ENCODE assay signal across 17 cellular contexts in the genomic region with DNA sequence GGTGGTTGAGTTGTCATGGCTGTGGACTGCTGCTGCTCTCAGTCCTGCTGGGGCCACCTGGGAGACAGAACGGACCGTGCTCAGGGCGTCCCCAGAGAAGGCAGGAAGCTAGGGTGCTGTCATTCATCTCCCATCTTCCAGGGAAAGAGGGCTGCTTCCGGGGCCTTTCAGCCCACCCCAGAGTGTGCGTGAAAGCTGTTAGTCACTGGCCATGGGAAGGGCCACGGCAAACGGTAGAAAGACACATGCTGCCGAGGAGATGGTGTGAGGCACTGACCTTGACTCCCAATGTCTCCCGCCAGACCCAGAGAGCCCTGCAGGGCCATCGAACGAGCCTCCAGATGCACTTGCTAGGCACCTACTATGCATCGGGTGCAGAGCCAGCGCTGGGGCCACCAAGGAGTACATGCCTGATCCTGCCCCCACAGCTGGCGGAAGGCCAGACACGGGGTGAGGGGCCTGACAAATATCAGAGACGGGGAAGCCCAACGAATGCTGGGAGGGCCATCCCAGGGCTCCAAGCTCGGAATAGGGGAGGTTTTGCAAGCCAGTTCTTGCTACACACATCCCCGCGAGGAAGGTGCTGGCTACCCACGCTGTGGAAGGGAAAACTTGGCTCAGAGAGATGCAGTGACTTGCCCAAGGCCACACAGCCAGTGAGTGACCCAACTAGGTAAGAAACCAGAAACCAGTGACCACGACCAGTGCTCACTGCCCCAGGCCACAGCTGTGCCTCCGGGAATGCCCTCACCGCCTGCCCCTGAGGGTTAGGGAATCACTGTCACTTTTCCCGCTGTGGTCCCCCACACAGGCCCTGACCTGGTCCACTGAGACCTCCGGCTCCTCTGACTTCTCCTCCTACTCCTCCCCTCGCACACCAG. TPM values are rescaled to one million over a fixed set of nuclear protein-coding genes. Genes with fewer than 3 reads are reported as not detected.
DNase-seq lines count a peak whose midpoint lies in the region; ATAC-seq and TF ChIP-seq lines count a peak whose summit lies in the region.
"Had no signal": no experiment of that assay in that cellular context is flagged by ENCODE, and none has a peak within 500 bp of the region (broad histone marks: within the 10 kb centered on the region; RNA-seq: fewer than 3 reads in every experiment).

No MANE protein-coding gene starts in this region.

- H3K9ac ChIP-seq in OCI-LY1 (ENCODE audit: low read length) = no peak overlapping the region

- no peak for TF ChIP-seq CTCF in OCI-LY1 (IDR thresholded peaks at IDR 0.05; ENCODE audit: low read length)
- TF ChIP-seq CTCF in chondrocyte (IDR thresholded peaks at IDR 0.05) = no peak
- no peak for TF ChIP-seq CTCF in stomach (IDR thresholded peaks at IDR 0.05)

- peaks cover 98% of the 10 kb centered on the region for H3K4me1 Mint-ChIP-seq in activated CD4-positive, alpha-beta T cell treated with anti-CD3 and anti-CD28 coated beads for 36 hours
- H3K4me1 Mint-ChIP-seq in chondrocyte (ENCODE audit: low read depth) = peaks cover 17% of the 10 kb centered on the region

- peak overlapping the region; percentile 94 for H3K27ac Mint-ChIP-seq in activated CD4-positive, alpha-beta T cell treated with anti-CD3 and anti-CD28 coated beads for 36 hours
- H3K27ac Mint-ChIP-seq in chondrocyte (ENCODE audit: unreplicated experiment) = no peak overlapping the region

- no peak overlapping the region for H2AFZ ChIP-seq in OCI-LY1 (ENCODE audit: low read length)

- POLR2A ChIA-PET in activated CD4-positive, alpha-beta T cell treated with anti-CD3 and anti-CD28 coated beads for 36 hours (lab: Charles Lee) = interaction anchor here (0.6 kb wide), 2 partner anchors 62 to 673 kb away, joined by 3 to 7 read pairs; no protein-coding TSS in a partner anchor

- intact Hi-C loops in activated CD4-positive, alpha-beta T cell treated with anti-CD3 and anti-CD28 coated beads for 36 hours (cut with DNase I, micrococcal nuclease) = no loop called here
- intact Hi-C loops in stomach (cut with DNase I; ENCODE audit: low total_unique reads) = no loop called here

- WGBS in stomach, 5 donors = 61 to 74% (median 71%) methylated on average over 16 to 27 of the region's 27 CpGs

- H3K27ac ChIP-seq in OCI-LY1 (ENCODE audit: low read depth, low read length, poor library complexity, severe bottlenecking) (peak overlapping the region; percentile 10), stomach (peak overlapping the region in 1 of 5 donors; percentile 7)
- H3K27ac ChIP-seq: gastrocnemius medialis, upper lobe of right lung had no signal

- TF ChIP-seq EP300 in stomach (IDR thresholded peaks at IDR 0.05) = no peak

- H3K27me3 Mint-ChIP-seq in activated CD4-positive, alpha-beta T cell treated with anti-CD3 and anti-CD28 coated beads for 36 hours = no peaks in the 10 kb centered on the region
- peaks cover 32% of the 10 kb centered on the region for H3K27me3 Mint-ChIP-seq in chondrocyte (ENCODE audit: low read depth)

- no peaks in the 10 kb centered on the region for H4K20me1 ChIP-seq in OCI-LY1 (ENCODE audit: insufficient read depth, low read length)

- H3K4me2 ChIP-seq in OCI-LY1 (ENCODE audit: low read length) = no peak overlapping the region

- H3K27me3 ChIP-seq in OCI-LY1 (ENCODE audit: insufficient read depth, low read length) (no peaks in the 10 kb centered on the region), stomach (peaks cover 0 to 73% (median 0%) of the 10 kb centered on the region in 3 donors)

- H3K79me2 ChIP-seq in OCI-LY1 (ENCODE audit: insufficient read depth, low read length) = no peaks in the 10 kb centered on the region

- H3K36me3 ChIP-seq in OCI-LY1 (ENCODE audit: insufficient read depth, low read length) = peaks cover 79% of the 10 kb centered on the region
- peaks cover 0 to 10% (median 2%) of the 10 kb centered on the region in 4 donors for H3K36me3 ChIP-seq in stomach
- H3K36me3 ChIP-seq: gastrocnemius medialis had no signal

- H3K4me1 ChIP-seq in OCI-LY1 (ENCODE audit: insufficient read depth, low read length, severe bottlenecking) (peaks cover 87% of the 10 kb centered on the region), stomach (peaks cover 0 to 86% (median 10%) of the 10 kb centered on the region in 4 donors)
- H3K4me1 ChIP-seq: gastrocnemius medialis had no signal

- H3K9me2 ChIP-seq in OCI-LY1 (ENCODE audit: low read depth, low read length) = no peaks in the 10 kb centered on the region

- TF ChIP-seq POLR2A in stomach (IDR thresholded peaks at IDR 0.05) = no peak

- ATAC-seq in activated CD4-positive, alpha-beta T cell treated with anti-CD3 and anti-CD28 coated beads for 36 hours = no peak
- ATAC-seq in HG03175 (IDR thresholded peaks at IDR 0.05; ENCODE audit: unreplicated experiment) = no peak
- ATAC-seq: gastrocnemius medialis, upper lobe of right lung had no signal

- H3K4me3 ChIP-seq in OCI-LY1 (ENCODE audit: low read depth, low read length, poor library complexity, severe bottlenecking) (no peak overlapping the region), stomach (no peak overlapping the region)
- H3K4me3 ChIP-seq: gastrocnemius medialis, upper lobe of right lung had no signal

- peak overlapping the region; percentile 92 for H3K4me3 Mint-ChIP-seq in activated CD4-positive, alpha-beta T cell treated with anti-CD3 and anti-CD28 coated beads for 36 hours
- H3K4me3 Mint-ChIP-seq in chondrocyte (ENCODE audit: unreplicated experiment) = no peak overlapping the region

- no peaks in the 10 kb centered on the region for H3F3A ChIP-seq in OCI-LY1 (ENCODE audit: insufficient read depth, low read length)

- DNase-seq in activated CD4-positive, alpha-beta T cell treated with anti-CD3 and anti-CD28 coated beads for 36 hours = peak; percentile 44
- DNase-seq in activated CD4-positive, alpha-beta T cell treated with anti-CD3 and anti-CD28 coated beads, Interleukin-2, amount 50 U/mL, for 1 hour = no peak
- peak; percentile 86 for DNase-seq in chondrocyte (ENCODE audit: low spot score)
- peak; percentile 48 for DNase-seq in stimulated activated CD8-positive, alpha-beta memory T cell treated with anti-CD3 and anti-CD28 coated beads, Interleukin-4, amount 100 ng/mL, for 48 hours
- DNase-seq in NCI-H2107 (lab: John Stamatoyannopoulos, UW) = no peak
- no peak for DNase-seq in stomach
- DNase-seq: activated CD4-positive, CD25-positive, alpha-beta regulatory T cell; effector CD4-positive, alpha-beta T cell; gastrocnemius medialis; kidney glomerular epithelial cell; Right ventricle myocardium superior; upper lobe of right lung had no signal

- H3K9me3 ChIP-seq in OCI-LY1 (ENCODE audit: low read length) (no peaks in the 10 kb centered on the region), stomach (no peaks in the 10 kb centered on the region)
- H3K9me3 ChIP-seq: gastrocnemius medialis, upper lobe of right lung had no signal

- H3K9me3 Mint-ChIP-seq in activated CD4-positive, alpha-beta T cell treated with anti-CD3 and anti-CD28 coated beads for 36 hours (ENCODE audit: low read depth) = no peaks in the 10 kb centered on the region
- no peaks in the 10 kb centered on the region for H3K9me3 Mint-ChIP-seq in chondrocyte (ENCODE audit: low read depth)

- CTCF ChIA-PET in activated CD4-positive, alpha-beta T cell treated with anti-CD3 and anti-CD28 coated beads for 36 hours (lab: Charles Lee) = interaction anchor here (0.6 to 1.2 kb wide), 2 partner anchors 14 to 102 kb away, joined by 4 read pairs; no protein-coding TSS in a partner anchor

- H3K36me3 Mint-ChIP-seq in activated CD4-positive, alpha-beta T cell treated with anti-CD3 and anti-CD28 coated beads for 36 hours (ENCODE audit: low read depth) = peaks cover 89% of the 10 kb centered on the region
- H3K36me3 Mint-ChIP-seq in chondrocyte (ENCODE audit: low read depth) = no peaks in the 10 kb centered on the region

RNA-seq across cellular contexts. Expression of a gene that starts 10.1 kb away (rescaled TPM):
- total RNA-seq in activated CD4-positive, alpha-beta T cell treated with anti-CD3 and anti-CD28 coated beads for 36 hours = 100 to 1,000 TPM; 692 to 930 TPM
- 0.20 TPM in 1 of 3 replicates, not detected in the others for total RNA-seq in chondrocyte
- total RNA-seq in stomach = 10 to 100 TPM in 3 of 5 donors, 1 to 10 TPM in 2; 1.8 to 50.4 (median 14.2) TPM
- 10 to 100 TPM; 17.6 to 23.8 (median 22.8) TPM for polyA plus RNA-seq in stomach
- polyA plus RNA-seq: neural cell had no signal

RNA-seq across cellular contexts. Expression of a gene that starts 21.7 kb away (rescaled TPM):
- 10 to 100 TPM; 14.8 to 15.6 TPM for total RNA-seq in activated CD4-positive, alpha-beta T cell treated with anti-CD3 and anti-CD28 coated beads for 36 hours
- total RNA-seq in chondrocyte = not detected in 3 replicates
- under 1 TPM in 1 of 5 donors, not detected in 4; 0.37 TPM for total RNA-seq in stomach
- polyA plus RNA-seq in stomach = under 1 TPM in 2 of 3 donors, not detected in 1; 0.05 to 0.12 TPM
- total RNA-seq: Daoy, gastrocnemius medialis, NCI-H460, Right ventricle myocardium superior, upper lobe of right lung had no signal
- polyA plus RNA-seq: neural cell had no signal

RNA-seq across cellular contexts. Expression of a gene that starts 45.9 kb away (rescaled TPM):
- 1 to 10 TPM; 8.4 to 8.7 TPM for total RNA-seq in activated CD4-positive, alpha-beta T cell treated with anti-CD3 and anti-CD28 coated beads for 36 hours
- total RNA-seq in chondrocyte = 11.3 to 27.7 TPM (median 14.6 TPM) in 3 replicates
- 10 to 100 TPM in 1 of 5 donors, 1 to 10 TPM in 2, under 1 TPM in 1, not detected in 1; 0.45 to 10.4 (median 3.0) TPM for total RNA-seq in stomach
- polyA plus RNA-seq in stomach = 1 to 10 TPM; 2.3 to 4.5 (median 4.1) TPM

RNA-seq across cellular contexts. Expression of a gene that starts 48.3 kb away (rescaled TPM):
- 10 to 100 TPM; 33.1 to 42.8 TPM for total RNA-seq in activated CD4-positive, alpha-beta T cell treated with anti-CD3 and anti-CD28 coated beads for 36 hours
- total RNA-seq in chondrocyte (not detected in 3 replicates), stomach (10 to 100 TPM in 2 of 5 donors, 1 to 10 TPM in 2, not detected in 1; 4.2 to 77.0 (median 12.5) TPM)
- 1 to 10 TPM; 1.9 to 6.0 (median 5.0) TPM for polyA plus RNA-seq in stomach
- total RNA-seq: NCI-H460 had no signal
- polyA plus RNA-seq: neural cell had no signal

Comparison
In these comparisons a context has a peak if more than half of its experiments do, and no peak if none do; other contexts are left out.
1. DNase-seq: peak in activated CD4-positive, alpha-beta T cell treated with anti-CD3 and anti-CD28 coated beads for 36 hours (single experiment), chondrocyte (single experiment) and stimulated activated CD8-positive, alpha-beta memory T cell treated with anti-CD3 and anti-CD28 coated beads, Interleukin-4, amount 100 ng/mL, for 48 hours (single experiment); none in activated CD4-positive, alpha-beta T cell treated with anti-CD3 and anti-CD28 coated beads, Interleukin-2, amount 50 U/mL, for 1 hour (single experiment), NCI-H2107 (single experiment) and stomach (single experiment).
2. RNA of a gene that starts 10.1 kb away (total RNA-seq): 692 to 930 TPM in activated CD4-positive, alpha-beta T cell treated with anti-CD3 and anti-CD28 coated beads for 36 hours; 1.8 to 50.4 TPM in stomach and 0.20 TPM in chondrocyte; every median in the first group is over 10 times any median in the second.
3. RNA of a gene that starts 21.7 kb away (total RNA-seq): 14.8 to 15.6 TPM in activated CD4-positive, alpha-beta T cell treated with anti-CD3 and anti-CD28 coated beads for 36 hours; not detected in chondrocyte and 0.37 TPM in stomach; every median in the first group is over 10 times any median in the second.